ENCODE assay signal across 9 cellular contexts in the genomic region with DNA sequence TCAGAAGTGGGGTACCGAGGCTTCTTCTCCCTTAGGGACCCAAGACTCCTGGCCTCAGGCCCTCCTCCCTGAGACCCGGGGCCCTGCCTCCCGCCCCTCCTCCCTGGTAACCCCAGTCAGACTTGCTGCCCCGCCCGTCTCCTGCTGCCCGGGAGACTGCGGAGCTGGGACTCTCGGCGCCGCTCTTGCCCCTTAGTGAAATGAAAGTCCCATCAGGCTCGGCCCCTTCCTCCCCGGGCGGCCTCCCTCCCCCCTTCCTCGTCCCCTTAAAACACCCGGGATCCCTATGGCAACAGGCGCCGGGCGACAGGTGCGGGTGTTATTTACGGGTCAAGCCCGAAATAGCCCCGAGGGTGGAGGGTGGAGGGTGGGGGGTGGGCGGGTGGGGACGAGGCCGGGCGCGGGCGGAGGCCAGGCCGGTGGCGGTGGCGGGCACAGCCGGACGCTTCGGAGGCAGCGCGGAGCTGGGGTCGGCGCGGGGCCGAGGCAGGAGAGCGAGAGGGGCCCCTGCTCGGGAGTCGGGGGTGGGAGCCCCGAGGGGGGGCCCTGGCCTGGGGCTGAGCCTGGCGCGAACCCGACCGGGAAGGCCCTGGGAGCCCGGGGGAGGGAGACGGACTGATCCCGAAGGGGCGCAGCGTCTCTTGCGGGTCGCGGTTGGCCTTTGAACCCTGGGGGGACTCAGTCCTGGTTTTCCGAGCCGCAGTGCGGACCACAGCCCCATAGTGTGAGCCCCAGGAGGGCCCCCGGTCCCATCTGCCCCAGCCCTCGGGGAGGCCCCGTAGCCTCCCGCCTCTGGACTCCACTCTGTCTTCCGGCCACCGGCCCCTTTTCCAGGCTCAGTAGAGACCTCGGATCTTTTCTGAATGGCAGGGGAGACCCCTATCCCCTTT. TPM values are rescaled to one million over a fixed set of nuclear protein-coding genes. Genes with fewer than 3 reads are reported as not detected.
DNase-seq lines count a peak whose midpoint lies in the region; ATAC-seq and TF ChIP-seq lines count a peak whose summit lies in the region.
"Had no signal": no experiment of that assay in that cellular context is flagged by ENCODE, and none has a peak within 500 bp of the region (broad histone marks: within the 10 kb centered on the region; RNA-seq: fewer than 3 reads in every experiment).

A gene with protein sequence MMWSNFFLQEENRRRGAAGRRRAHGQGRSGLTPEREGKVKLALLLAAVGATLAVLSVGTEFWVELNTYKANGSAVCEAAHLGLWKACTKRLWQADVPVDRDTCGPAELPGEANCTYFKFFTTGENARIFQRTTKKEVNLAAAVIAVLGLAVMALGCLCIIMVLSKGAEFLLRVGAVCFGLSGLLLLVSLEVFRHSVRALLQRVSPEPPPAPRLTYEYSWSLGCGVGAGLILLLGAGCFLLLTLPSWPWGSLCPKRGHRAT (plus strand): TSS at position 414 of the 890 bp plus-strand sequence. CDS start 1,241 bp downstream, outside the sequence.

- TF ChIP-seq POLR2A in heart left ventricle (IDR thresholded peaks at IDR 0.05): no peak

- intact Hi-C loops in heart left ventricle (cut with DNase I): no loop called here
- intact Hi-C loops in Right ventricle myocardium inferior (cut with DNase I): no loop called here
- intact Hi-C loops in upper lobe of right lung (cut with DNase I): no loop called here

- H3K9me3 ChIP-seq in heart left ventricle (no peaks in the 10 kb centered on the region), WERI-Rb-1 (ENCODE audit: severe bottlenecking) (no peaks in the 10 kb centered on the region), upper lobe of right lung (no peaks in the 10 kb centered on the region)

- ATAC-seq in heart left ventricle: no peak
- ATAC-seq in Right ventricle myocardium inferior: no peak
- ATAC-seq in upper lobe of right lung: peak; percentile 20
- no peak for ATAC-seq in GM19455 (IDR thresholded peaks at IDR 0.05; ENCODE audit: unreplicated experiment)

- TF ChIP-seq CTCF in heart left ventricle (IDR thresholded peaks at IDR 0.05): no peak
- TF ChIP-seq CTCF in WERI-Rb-1 (IDR thresholded peaks at IDR 0.05; ENCODE audit: low read depth, low read length): no peak
- TF ChIP-seq CTCF in upper lobe of right lung (IDR thresholded peaks at IDR 0.05): no peak

- H3K27me3 ChIP-seq in heart left ventricle (peaks cover 19 to 60% (median 32%) of the 10 kb centered on the region in 9 donors), WERI-Rb-1 (ENCODE audit: insufficient read depth, low read depth, severe bottlenecking) (no peaks in the 10 kb centered on the region), upper lobe of right lung (peaks cover 24% of the 10 kb centered on the region)

- 3 to 15% (median 4%) methylated on average over 13 to 66 of the region's 66 CpGs for WGBS in heart left ventricle, 4 donors

- H3K27ac ChIP-seq in heart left ventricle: no peak within 1 kb of the TSS
- H3K27ac ChIP-seq in WERI-Rb-1: peak within 1 kb of the TSS; percentile 93
- H3K27ac ChIP-seq in upper lobe of right lung: no peak within 1 kb of the TSS

- peaks cover 0 to 10% (median 3%) of the 10 kb centered on the region in 12 donors for H3K4me1 ChIP-seq in heart left ventricle
- H3K4me1 ChIP-seq in upper lobe of right lung: peaks cover 4% of the 10 kb centered on the region

- H3K36me3 ChIP-seq in heart left ventricle (no peaks in the 10 kb centered on the region), WERI-Rb-1 (no peaks in the 10 kb centered on the region), upper lobe of right lung (no peaks in the 10 kb centered on the region)

- DNase-seq in heart left ventricle (no peak), Right ventricle myocardium inferior (ENCODE audit: missing footprints) (no peak), WERI-Rb-1 (peak; percentile 96), iris pigment epithelial cell (ENCODE audit: low read depth) (peak; percentile 59), upper lobe of right lung (no peak), inferior parietal cortex (ENCODE audit: extremely low spot score) (no peak)
- DNase-seq in activated effector memory CD4-positive, alpha-beta T cell treated with Interleukin-2 at 50 U/mL for 16 hours: no peak

- H3K4me3 ChIP-seq in heart left ventricle: peak within 1 kb of the TSS in 10 of 12 donors; percentile 3 to 44 (median 32)
- H3K4me3 ChIP-seq in WERI-Rb-1 (ENCODE audit: low read depth, low read length): peak within 1 kb of the TSS; percentile 65
- peak within 1 kb of the TSS; percentile 23 for H3K4me3 ChIP-seq in upper lobe of right lung

RNA-seq across cellular contexts. Expression of the gene that starts here (rescaled TPM):
- total RNA-seq in heart left ventricle (not detected), Right ventricle myocardium inferior (not detected), upper lobe of right lung (not detected)
- not detected for polyA plus RNA-seq in heart left ventricle
- total RNA-seq: T-helper 2 cell treated with Interferon-gamma antibody and Interleukin-4, amounts not matched to agents 100 ng/mL and 5 ng/mL, for 36 hours had no signal

Comparison
In these comparisons a context has a peak if more than half of its experiments do, and no peak if none do; other contexts are left out.
1. Peak in ATAC-seq and H3K4me3 ChIP-seq in upper lobe of right lung; RNA of the gene not detected or under 1 TPM.
2. DNase-seq: peak in WERI-Rb-1 (single experiment) and iris pigment epithelial cell (single experiment); none in heart left ventricle (0 of 5), Right ventricle myocardium inferior (single experiment), upper lobe of right lung (single experiment), inferior parietal cortex (single experiment) and activated effector memory CD4-positive, alpha-beta T cell treated with Interleukin-2 at 50 U/mL for 16 hours (single experiment).
3. Peak in every context shown above with its lines, with median percentiles within 50 percentile points of each other: H3K4me3 ChIP-seq.